ENCODE assay signal across 8 cellular contexts in genomic region chrX:51894697-51895336, GRCh38. TPM values are rescaled to one million over a fixed set of nuclear protein-coding genes. Genes with fewer than 3 reads are reported as not detected.
A peak's percentile ranks its signal among the peaks of the same experiment; 100 is the strongest.
DNase-seq lines count a peak whose midpoint lies in the region; ATAC-seq and TF ChIP-seq lines count a peak whose summit lies in the region.

No MANE protein-coding gene starts in this region.

- H3K27me3 Mint-ChIP-seq in T-cell: peaks cover 0 to 3% of the 10 kb centered on the region in 2 donors

- CTCF ChIA-PET in AG04450 (lab: Charles Lee) (no interaction called here), T-cell (lab: Charles Lee) (no interaction called here)

- peaks cover 42% of the 10 kb centered on the region for H4K20me1 ChIP-seq in osteoblast (ENCODE audit: insufficient read depth, low read length)

- peak overlapping the region; percentile 77 for H3K4me2 ChIP-seq in osteoblast (ENCODE audit: insufficient read depth, low read length)

- ATAC-seq in GM18502 (IDR thresholded peaks at IDR 0.05; ENCODE audit: poor library complexity, unreplicated experiment): peak; percentile 67
- ATAC-seq in HG03103 (IDR thresholded peaks at IDR 0.05; ENCODE audit: low read depth, unreplicated experiment): peak; percentile 48
- peak in 2 of 4 experiments; percentile 30 to 31 for ATAC-seq in T-cell (replicated peaks in 1 of 4)

- H3K9me3 ChIP-seq in AG04450 (ENCODE audit: control insufficient read depth, insufficient read depth, low read length) (no peaks in the 10 kb centered on the region; the same call in 1 of the 2 replicates), osteoblast (ENCODE audit: low read depth, low read length) (no peaks in the 10 kb centered on the region)

- H2AFZ ChIP-seq in osteoblast (ENCODE audit: low read length): no peak overlapping the region

- TF ChIP-seq CTCF in AG04450 (IDR thresholded peaks at IDR 0.05; ENCODE audit: low read depth, low read length) (no peak), fibroblast of villous mesenchyme (IDR thresholded peaks at IDR 0.05; ENCODE audit: insufficient read depth, low read depth, low read length) (no peak), osteoblast (IDR thresholded peaks at IDR 0.05; ENCODE audit: extremely low read depth, low read depth, low read length) (no peak)

- peaks cover 11% of the 10 kb centered on the region for H3K36me3 Mint-ChIP-seq in T-cell

- H3K4me3 ChIP-seq in AG04450 (ENCODE audit: low read depth, low read length) (peak overlapping the region; percentile 83), fibroblast of villous mesenchyme (ENCODE audit: low read depth, low read length) (peak overlapping the region; percentile 85), osteoblast (ENCODE audit: insufficient read depth, low read length) (peak overlapping the region; percentile 87)

- no peaks in the 10 kb centered on the region for H3K27me3 ChIP-seq in AG04450 (ENCODE audit: control insufficient read depth, insufficient read depth, low read length)
- no peaks in the 10 kb centered on the region for H3K27me3 ChIP-seq in osteoblast (ENCODE audit: insufficient read depth, low read length)

- H3K27ac Mint-ChIP-seq in T-cell: peak overlapping the region; percentile 39 to 44

- H3K4me1 Mint-ChIP-seq in T-cell: peaks cover 15 to 34% (median 18%) of the 10 kb centered on the region in 3 donors

- H3K9me3 Mint-ChIP-seq in T-cell: no peaks in the 10 kb centered on the region

- H3K27ac ChIP-seq in AG04450 (ENCODE audit: low read depth, low read length) (no peak overlapping the region), osteoblast (ENCODE audit: low read depth, low read length) (peak overlapping the region; percentile 37)

- DNase-seq in AG04450 (ENCODE audit: low read depth, low spot score): no peak
- DNase-seq in T-cell: peak in 13 of 34 experiments; percentile 2 to 45 (median 14)
- peak; percentile 28 for DNase-seq in fibroblast of villous mesenchyme (ENCODE audit: low read depth)
- no peak for DNase-seq in osteoblast (ENCODE audit: insufficient read length, low spot score, missing footprints)
- no peak for DNase-seq in NCI-H526 treated with DMSO at 0.1 percent for 48 hours (lab: John Stamatoyannopoulos, UW)
- no peak for DNase-seq in cortex of kidney (lab: John Stamatoyannopoulos, UW)

- peaks cover 37% of the 10 kb centered on the region for H3K4me1 ChIP-seq in osteoblast (ENCODE audit: insufficient read depth, low read length)

- H3K79me2 ChIP-seq in osteoblast (ENCODE audit: insufficient read depth, low read length): peaks cover 40% of the 10 kb centered on the region

- POLR2A ChIA-PET in AG04450 (lab: Yijun Ruan, JAX): interaction anchor here (0.6 kb wide), 3 partner anchors 11 to 151 kb away, joined by 3 to 4 read pairs (median 4); no protein-coding TSS in a partner anchor
- POLR2A ChIA-PET in T-cell (lab: Charles Lee): no interaction called here

- H3K4me3 Mint-ChIP-seq in T-cell: peak overlapping the region; percentile 84 to 94 (median 90)

- peaks cover 33% of the 10 kb centered on the region for H3K36me3 ChIP-seq in osteoblast (ENCODE audit: insufficient read depth, low read length)

RNA-seq across cellular contexts. Expression of gene MAGED1, which starts 1.4 kb away (rescaled TPM):
- polyA plus RNA-seq in AG04450 (2011; rRNA removed): 549 and 622 TPM in 2 replicates
- 512 and 635 TPM in 2 replicates for polyA minus RNA-seq in AG04450 (2011; rRNA and poly(A)+ RNA removed)
- 10 to 100 TPM; 30.0 to 44.6 (median 31.2) TPM for total RNA-seq in T-cell
- 283 and 285 TPM in 2 replicates for total RNA-seq in fibroblast of villous mesenchyme
- total RNA-seq in osteoblast: 257 and 258 TPM in 2 replicates
